Comparison of ENCODE assay signal across 23 cellular contexts in the genomic region with DNA sequence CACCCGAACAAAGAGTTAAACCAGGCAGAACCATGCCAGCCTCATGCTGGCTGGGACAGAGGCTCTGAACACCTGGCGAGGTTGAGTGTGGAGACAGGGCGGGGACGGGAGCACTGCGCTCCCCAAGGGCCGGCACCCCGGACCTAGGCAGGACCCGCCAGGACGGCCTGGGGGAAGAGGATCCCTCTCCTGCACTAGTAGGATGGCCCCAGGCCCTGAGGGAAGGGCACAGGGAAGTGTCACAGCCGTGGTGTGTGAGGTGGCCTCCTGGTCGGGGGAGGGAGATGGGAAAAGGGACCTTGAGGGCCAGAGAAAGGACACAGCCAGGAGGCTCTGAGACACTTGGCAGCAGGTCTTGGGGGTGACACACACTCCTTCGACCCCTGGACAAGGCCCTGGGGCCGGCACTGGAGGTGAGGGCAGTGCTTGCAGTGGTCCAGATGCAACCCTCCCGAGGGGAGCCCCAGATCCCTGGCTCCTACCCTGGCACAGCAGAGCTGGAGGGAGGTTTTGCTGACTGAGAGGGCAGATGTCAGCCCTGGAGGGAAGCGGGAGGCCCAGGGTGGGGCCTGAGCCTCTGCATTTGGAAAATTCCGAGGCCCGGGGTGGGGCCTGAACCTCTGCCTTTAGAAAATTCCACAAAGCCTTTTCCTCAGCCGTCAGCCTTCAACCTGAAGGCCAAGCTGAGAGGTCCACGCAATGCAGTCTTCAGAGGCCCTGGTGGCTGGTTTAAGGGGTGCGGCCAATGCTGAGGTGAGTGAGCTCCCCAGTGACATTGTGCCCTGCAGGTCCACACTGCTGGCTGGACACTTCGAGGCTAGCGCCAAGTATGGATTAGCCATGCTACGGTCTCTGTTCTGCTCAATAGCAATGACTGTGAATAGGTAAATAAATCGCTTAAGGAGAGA. TPM values are rescaled to one million over a fixed set of nuclear protein-coding genes. Genes with fewer than 3 reads are reported as not detected.
DNase-seq lines count a peak whose midpoint lies in the region; ATAC-seq, FAIRE-seq and TF ChIP-seq lines count a peak whose summit lies in the region.
"Had no signal": no experiment of that assay in that cellular context is flagged by ENCODE, and none has a peak within 500 bp of the region (broad histone marks: within the 10 kb centered on the region; RNA-seq: fewer than 3 reads in every experiment).

No MANE protein-coding gene starts in this region.

- intact Hi-C loops in sigmoid colon (cut with DNase I), result no loop called here

- no peak overlapping the region for H3K4me3 ChIP-seq in bronchial epithelial cell (ENCODE audit: low read depth, low read length)
- H3K4me3 ChIP-seq in sigmoid colon, result no peak overlapping the region
- H3K4me3 ChIP-seq: body of pancreas, lower lobe of right lung, testis had no signal

- no peak for TF ChIP-seq POLR2A in sigmoid colon (IDR thresholded peaks at IDR 0.05)

- TF ChIP-seq CTCF in HFFc6 (IDR thresholded peaks at IDR 0.05), result peak; percentile 29; the same call in 1 of the 2 replicates
- peak; percentile 2 for TF ChIP-seq CTCF in bronchial epithelial cell (IDR thresholded peaks at IDR 0.05; ENCODE audit: insufficient read depth, low read length, severe bottlenecking)
- TF ChIP-seq CTCF in sigmoid colon (IDR thresholded peaks at IDR 0.05), result no peak
- no peak for TF ChIP-seq CTCF in foreskin keratinocyte (conservative IDR thresholded peaks at IDR 0.05)

- DNase-seq in NCI-H345 (lab: John Stamatoyannopoulos, UW) (peak; percentile 85), NCI-H345 treated with DMSO at 0.1 percent for 48 hours (lab: John Stamatoyannopoulos, UW; ENCODE audit: unreplicated experiment) (no peak), HFFc6 (no peak), bronchial epithelial cell (ENCODE audit: low read depth) (no peak), sigmoid colon (peak; percentile 47), foreskin keratinocyte (no peak)
- DNase-seq: activated naive CD4-positive, alpha-beta T cell treated with anti-CD3 and anti-CD28 coated beads, Interleukin-2, amount 50 U/mL, for 16 hours; C1 segment of cervical spinal cord; Karpas-422; SHP77; T-helper 17 cell; testis had no signal

- H3K27ac ChIP-seq in sigmoid colon (no peak overlapping the region), foreskin keratinocyte (no peak overlapping the region)
- H3K27ac ChIP-seq: 22Rv1, body of pancreas, lower lobe of right lung, parathyroid adenoma, testis had no signal

- H3K4me1 ChIP-seq in sigmoid colon, result peaks cover 0 to 11% (median 10%) of the 10 kb centered on the region in 4 donors
- H3K4me1 ChIP-seq in foreskin keratinocyte, result peaks cover 18% of the 10 kb centered on the region
- H3K4me1 ChIP-seq: testis had no signal

- H3K36me3 ChIP-seq in bronchial epithelial cell (ENCODE audit: control insufficient read depth, insufficient read depth, low read length), result peaks cover 27% of the 10 kb centered on the region
- peaks cover 29 to 76% (median 64%) of the 10 kb centered on the region in 4 donors for H3K36me3 ChIP-seq in sigmoid colon

- ATAC-seq in HG03097 (IDR thresholded peaks at IDR 0.05; ENCODE audit: low FRiP score, unreplicated experiment) (no peak), HG03196 (IDR thresholded peaks at IDR 0.05; ENCODE audit: unreplicated experiment) (no peak), foreskin keratinocyte (no peak)
- ATAC-seq: body of pancreas, HCT116, lower lobe of right lung, T-helper 17 cell, WTC11 had no signal

- H3K4me1 Mint-ChIP-seq in HFFc6 (ENCODE audit: low read depth), result no peaks in the 10 kb centered on the region

- no peak for TF ChIP-seq EP300 in sigmoid colon (IDR thresholded peaks at IDR 0.05)

- no peaks in the 10 kb centered on the region for H3K9me3 ChIP-seq in sigmoid colon
- H3K9me3 ChIP-seq: body of pancreas, lower lobe of right lung, testis had no signal

- peaks cover 3% of the 10 kb centered on the region for H3K27me3 Mint-ChIP-seq in HFFc6 (ENCODE audit: insufficient read depth)
- H3K27me3 Mint-ChIP-seq: T-helper 17 cell had no signal

- FAIRE-seq in bronchial epithelial cell (lab: Jason Lieb, UNC), result no peak

- 56 to 85% methylated on average over 24 of the region's 24 CpGs for WGBS in sigmoid colon, 2 donors

- H3K27ac Mint-ChIP-seq in HFFc6, result no peak overlapping the region
- H3K27ac Mint-ChIP-seq: T-helper 17 cell, WTC11 had no signal

- no peaks in the 10 kb centered on the region for H3K27me3 ChIP-seq in bronchial epithelial cell (ENCODE audit: control insufficient read depth, insufficient read depth, low read length)
- no peaks in the 10 kb centered on the region for H3K27me3 ChIP-seq in sigmoid colon
- no peaks in the 10 kb centered on the region for H3K27me3 ChIP-seq in foreskin keratinocyte
- H3K27me3 ChIP-seq: body of pancreas, testis had no signal

- H3K9me3 Mint-ChIP-seq in HFFc6, result no peaks in the 10 kb centered on the region
- H3K9me3 Mint-ChIP-seq: WTC11 had no signal

- no peak overlapping the region for H3K4me3 Mint-ChIP-seq in HFFc6
- H3K4me3 Mint-ChIP-seq: T-helper 17 cell, WTC11 had no signal

- H3K36me3 Mint-ChIP-seq in HFFc6 (ENCODE audit: low read depth), result peaks cover 12% of the 10 kb centered on the region

RNA-seq across cellular contexts. Expression of gene TERT, which starts 24.8 kb away (rescaled TPM):
- total RNA-seq in HFFc6 (2021; fragmentation: NEBNext Ultra II Directional; extraction: Animal tissue kit (Norgen Biotek cat#: 25700)), result 1,000 to 10,000 TPM; 2,350 to 4,507 (median 3,883) TPM
- under 0.01 TPM in 1 of 2 replicates, not detected in the other for total RNA-seq in bronchial epithelial cell
- not detected for total RNA-seq in sigmoid colon
- 1 to 10 TPM in 1 of 3 donors, not detected in 2; 2.9 TPM for polyA plus RNA-seq in sigmoid colon
- total RNA-seq in foreskin keratinocyte, result 0.04 TPM in 1 of 2 replicates, not detected in the other
- not detected in 2 replicates for polyA plus RNA-seq in foreskin keratinocyte
- total RNA-seq: body of pancreas, dermis microvascular lymphatic vessel endothelial cell, glomerular endothelial cell, lower lobe of right lung, skeletal muscle tissue had no signal

RNA-seq across cellular contexts. Expression of gene CLPTM1L, which starts 25.2 kb away (rescaled TPM):
- 100 to 1,000 TPM; 119 to 164 (median 143) TPM for total RNA-seq in HFFc6 (2021; fragmentation: NEBNext Ultra II Directional; extraction: Animal tissue kit (Norgen Biotek cat#: 25700))
- total RNA-seq in bronchial epithelial cell (314 and 364 TPM in 2 replicates), sigmoid colon (10 to 100 TPM; 49.5 to 67.8 (median 58.9) TPM), foreskin keratinocyte (131 and 137 TPM in 2 replicates)
- polyA plus RNA-seq in sigmoid colon (10 to 100 TPM; 33.1 to 90.5 (median 33.6) TPM), foreskin keratinocyte (110 and 114 TPM in 2 replicates)

Comparison
In these comparisons a context has a peak if more than half of its experiments do, and no peak if none do; other contexts are left out.
1. DNase-seq: peak in NCI-H345 (single experiment) and sigmoid colon (single experiment); none in NCI-H345 treated with DMSO at 0.1 percent for 48 hours (single experiment), HFFc6 (single experiment), bronchial epithelial cell (single experiment) and foreskin keratinocyte (0 of 2).
2. CTCF ChIP-seq: peak in HFFc6 (single experiment) and bronchial epithelial cell (single experiment); none in sigmoid colon (0 of 4) and foreskin keratinocyte (single experiment).
3. RNA of gene TERT, which starts 24.8 kb away (total RNA-seq): 2,350 to 4,507 TPM in HFFc6; 0.04 TPM in foreskin keratinocyte, under 0.01 TPM in bronchial epithelial cell and not detected in sigmoid colon; every median in the first group is over 1,000 times any median in the second.